In the genomic region with DNA sequence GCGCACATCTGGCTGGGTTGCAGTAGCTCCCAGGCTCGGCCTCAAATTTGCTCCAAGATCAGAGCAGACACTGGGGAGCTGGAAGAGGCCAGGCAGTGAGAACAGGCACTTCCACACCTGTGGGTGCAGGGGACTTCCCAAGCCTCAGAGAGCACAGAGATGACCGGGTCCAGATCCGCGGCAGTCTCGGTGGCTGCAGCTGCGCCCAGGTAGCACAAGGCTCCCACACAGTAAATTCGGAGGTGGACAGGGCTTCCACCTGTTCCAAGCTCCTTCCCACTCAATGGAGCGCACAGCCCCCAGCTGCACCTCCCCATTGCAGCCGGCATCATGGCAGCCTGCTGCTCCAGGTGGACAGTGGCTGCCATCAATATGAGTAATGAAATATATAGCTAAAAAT, we compare ENCODE assay signal across 23 cellular contexts.
"Had no signal": no experiment of that assay in that cellular context is flagged by ENCODE, and none has a peak within 500 bp of the region (broad histone marks: within the 10 kb centered on the region; RNA-seq: fewer than 3 reads in every experiment).

No MANE protein-coding gene starts in this region.

- H3K9me3 ChIP-seq: colonic mucosa, esophagus squamous epithelium, gastrocnemius medialis had no signal

- H3K4me1 ChIP-seq: colonic mucosa, esophagus squamous epithelium, gastrocnemius medialis, heart right ventricle, left lung, lower lobe of right lung had no signal

- H3K27me3 ChIP-seq: colonic mucosa, esophagus squamous epithelium, gastrocnemius medialis, left lung had no signal

- DNase-seq: cerebellar nuclear complex; colonic mucosa; cortex of kidney; effector CD8-positive, alpha-beta T cell; effector memory CD8-positive, alpha-beta T cell; endodermal cell; erythroblast; esophagus squamous epithelium; foreskin fibroblast; foreskin melanocyte; gastrocnemius medialis; glutamatergic neuron; head of caudate nucleus; heart right ventricle; hippocampal formation; left cardiac atrium; lower lobe of right lung; mesendoderm; midbrain had no signal

- H3K36me3 ChIP-seq: colonic mucosa, esophagus squamous epithelium, gastrocnemius medialis, heart right ventricle, left lung, lower lobe of right lung had no signal

- H3K4me1 Mint-ChIP-seq: endodermal cell had no signal

- H3K4me3 ChIP-seq: colonic mucosa, esophagus squamous epithelium, gastrocnemius medialis, heart right ventricle, left lung, lower lobe of right lung had no signal

- H3K27me3 Mint-ChIP-seq: dendritic cell treated with granulocyte-macrophage colony-stimulating factor and Interleukin-4, amounts not matched to agents 40 ng/mL and 50 ng/mL, for 4 days; effector memory CD8-positive, alpha-beta T cell had no signal

- H3K27ac ChIP-seq: colonic mucosa, epithelial cell of prostate, esophagus squamous epithelium, gastrocnemius medialis, heart right ventricle, left lung, lower lobe of right lung had no signal

- ATAC-seq: effector memory CD8-positive, alpha-beta T cell; esophagus mucosa; gastrocnemius medialis; heart right ventricle; left cardiac atrium; left lung had no signal

- H3K4me3 Mint-ChIP-seq: dendritic cell treated with granulocyte-macrophage colony-stimulating factor and Interleukin-4, amounts not matched to agents 40 ng/mL and 50 ng/mL, for 4 days; effector memory CD8-positive, alpha-beta T cell; endodermal cell had no signal

- H3K27ac Mint-ChIP-seq: dendritic cell treated with granulocyte-macrophage colony-stimulating factor and Interleukin-4, amounts not matched to agents 40 ng/mL and 50 ng/mL, for 4 days; effector memory CD8-positive, alpha-beta T cell; endodermal cell had no signal
